In the genomic region with DNA sequence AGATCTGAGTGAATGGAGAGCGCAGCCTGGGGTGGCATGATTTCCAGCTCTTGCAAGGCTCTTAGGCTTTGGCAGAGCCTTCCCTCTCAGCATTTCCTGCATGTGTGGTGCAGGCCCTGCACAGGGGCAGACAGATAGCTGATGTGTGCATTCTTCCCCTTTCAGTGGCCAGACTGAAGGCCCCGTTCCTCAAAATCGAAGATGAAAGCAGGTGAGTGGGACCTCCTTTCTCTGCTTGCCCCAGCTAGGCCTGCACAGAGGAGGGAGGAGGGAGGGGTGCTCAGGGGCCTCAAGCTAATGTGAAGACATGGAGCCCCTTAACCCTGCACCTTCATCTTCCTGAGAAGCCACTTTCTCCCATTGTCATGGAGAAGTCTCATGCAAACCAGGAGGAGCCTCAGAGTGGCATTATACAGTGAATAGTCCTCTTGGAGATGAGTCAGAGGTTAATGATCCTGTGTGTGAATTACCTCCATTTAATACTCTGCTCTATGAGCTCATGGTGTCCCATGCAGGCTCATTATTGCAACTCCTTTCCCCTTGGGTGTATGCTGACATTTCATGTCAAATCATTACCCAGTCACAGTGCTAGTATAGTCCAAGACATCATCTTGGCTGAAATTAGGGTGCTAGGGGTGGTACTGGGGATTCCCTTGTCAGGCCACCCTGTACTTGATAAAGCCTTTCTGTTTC, we compare ENCODE assay signal across 16 cellular contexts. TPM values are rescaled to one million over a fixed set of nuclear protein-coding genes. Genes with fewer than 3 reads are reported as not detected.
DNase-seq lines count a peak whose midpoint lies in the region; ATAC-seq, FAIRE-seq and TF ChIP-seq lines count a peak whose summit lies in the region.
"Had no signal": no experiment of that assay in that cellular context is flagged by ENCODE, and none has a peak within 500 bp of the region (broad histone marks: within the 10 kb centered on the region; RNA-seq: fewer than 3 reads in every experiment).

No MANE protein-coding gene starts in this region.

- peak; percentile 81 for FAIRE-seq in RCC 7860 (lab: Jason Lieb, UNC)
- FAIRE-seq: GM18507 had no signal

- no peaks in the 10 kb centered on the region for H3K9me3 Mint-ChIP-seq in nephron progenitor cell
- H3K9me3 Mint-ChIP-seq in activated T-helper 17 cell treated with anti-CD3 and anti-CD28 coated beads, Interleukin-2, amount 50 U/mL, for 72 hours, result no peaks in the 10 kb centered on the region

- peak; percentile 42 for ATAC-seq in GM21786 (IDR thresholded peaks at IDR 0.05; ENCODE audit: unreplicated experiment)
- ATAC-seq in activated T-helper 17 cell treated with anti-CD3 and anti-CD28 coated beads, Interleukin-2, amount 50 U/mL, for 72 hours (replicated peaks), result no peak
- ATAC-seq: T-helper 17 cell had no signal

- no peaks in the 10 kb centered on the region for H3K4me1 Mint-ChIP-seq in nephron progenitor cell
- H3K4me1 Mint-ChIP-seq in activated T-helper 17 cell treated with anti-CD3 and anti-CD28 coated beads, Interleukin-2, amount 50 U/mL, for 72 hours, result no peaks in the 10 kb centered on the region

- H3K27me3 Mint-ChIP-seq in nephron progenitor cell (ENCODE audit: low read depth, poor library complexity), result no peaks in the 10 kb centered on the region
- no peaks in the 10 kb centered on the region for H3K27me3 Mint-ChIP-seq in activated T-helper 17 cell treated with anti-CD3 and anti-CD28 coated beads, Interleukin-2, amount 50 U/mL, for 72 hours
- H3K27me3 Mint-ChIP-seq: T-helper 17 cell had no signal

- H3K27ac Mint-ChIP-seq in nephron progenitor cell, result no peak overlapping the region
- H3K27ac Mint-ChIP-seq in activated T-helper 17 cell treated with anti-CD3 and anti-CD28 coated beads, Interleukin-2, amount 50 U/mL, for 72 hours, result no peak overlapping the region
- H3K27ac Mint-ChIP-seq: T-helper 17 cell had no signal

- H3K36me3 Mint-ChIP-seq in nephron progenitor cell (ENCODE audit: low read depth), result peaks cover 31% of the 10 kb centered on the region
- H3K36me3 Mint-ChIP-seq in activated T-helper 17 cell treated with anti-CD3 and anti-CD28 coated beads, Interleukin-2, amount 50 U/mL, for 72 hours (ENCODE audit: low read depth), result no peaks in the 10 kb centered on the region

- no peak overlapping the region for H3K4me3 Mint-ChIP-seq in nephron progenitor cell
- H3K4me3 Mint-ChIP-seq in activated T-helper 17 cell treated with anti-CD3 and anti-CD28 coated beads, Interleukin-2, amount 50 U/mL, for 72 hours, result no peak overlapping the region
- H3K4me3 Mint-ChIP-seq: T-helper 17 cell had no signal

- no peak for TF ChIP-seq CTCF in nephron progenitor cell (IDR thresholded peaks at IDR 0.05)

- DNase-seq in COLO829 (ENCODE audit: low spot score) (peak; percentile 70), RCC 7860 (ENCODE audit: low spot score) (peak; percentile 65), glomerular visceral epithelial cell (ENCODE audit: extremely low spot score) (peak; percentile 58), NCI-H69 (lab: John Stamatoyannopoulos, UW) (no peak), HT-29 (ENCODE audit: low spot score) (no peak), nephron progenitor cell (no peak)
- DNase-seq: activated CD4-positive, alpha-beta T cell treated with anti-CD3 and anti-CD28 coated beads, Interleukin-2, amount 50 U/mL, for 48 hours; activated effector memory CD4-positive, alpha-beta T cell treated with anti-CD3 and anti-CD28 coated beads, Interleukin-2, amount 50 U/mL, for 16 hours; DND-41; NCI-H2171; stimulated activated CD4-positive, alpha-beta T cell treated with anti-CD3 and anti-CD28 coated beads, Interleukin-1b, Interleukin-23, amount 100 ng/mL, for 48 hours; stimulated activated naive CD4-positive, alpha-beta T cell; T-helper 17 cell had no signal

RNA-seq across cellular contexts. Expression of gene ADAM11, which starts 20.4 kb away (rescaled TPM):
- total RNA-seq in HT-29 (2014; rRNA removed; shearing (Covaris generic)), result 0.05 and 0.20 TPM in 2 replicates
- total RNA-seq in activated T-helper 17 cell treated with anti-CD3 and anti-CD28 coated beads, Interleukin-2, amount 50 U/mL, for 72 hours, result under 1 TPM; 0.13 to 0.74 TPM

RNA-seq across cellular contexts. Expression of gene DBF4B, which starts 29.9 kb away (rescaled TPM):
- total RNA-seq in HT-29 (2014; rRNA removed; shearing (Covaris generic)), result 11.4 and 11.8 TPM in 2 replicates
- 10 to 100 TPM; 16.3 to 24.3 TPM for total RNA-seq in activated T-helper 17 cell treated with anti-CD3 and anti-CD28 coated beads, Interleukin-2, amount 50 U/mL, for 72 hours

RNA-seq across cellular contexts. Expression of gene CCDC43, which starts 48.8 kb away (rescaled TPM):
- 13.9 and 16.4 TPM in 2 replicates for total RNA-seq in HT-29 (2014; rRNA removed; shearing (Covaris generic))
- 10 to 100 TPM; 24.2 to 30.0 TPM for total RNA-seq in activated T-helper 17 cell treated with anti-CD3 and anti-CD28 coated beads, Interleukin-2, amount 50 U/mL, for 72 hours

Comparison
In these comparisons a context has a peak if more than half of its experiments do, and no peak if none do; other contexts are left out.
1. DNase-seq: peak in COLO829 (single experiment), RCC 7860 (single experiment) and glomerular visceral epithelial cell (single experiment); none in NCI-H69 (single experiment), HT-29 (single experiment) and nephron progenitor cell (single experiment).